In genomic region chr5:3642231-3642630, GRCh38 we compare ENCODE assay signal across 39 cellular contexts. TPM values are rescaled to one million over a fixed set of nuclear protein-coding genes. Genes with fewer than 3 reads are reported as not detected.
"Had no signal": no experiment of that assay in that cellular context is flagged by ENCODE, and none has a peak within 500 bp of the region (broad histone marks: within the 10 kb centered on the region; RNA-seq: fewer than 3 reads in every experiment).

No MANE protein-coding gene starts in this region.

- H3K27ac ChIP-seq: ascending aorta, cardiac muscle cell, VCaP had no signal

- FAIRE-seq: bronchial epithelial cell, TTC549 had no signal

- H3K4me1 ChIP-seq: ascending aorta had no signal

- H3K9me3 Mint-ChIP-seq: activated CD4-positive, alpha-beta T cell treated with anti-CD3 and anti-CD28 coated beads, Interleukin-2, amount 10 ng/mL, durations not matched to agents 24 days and 14 days; activated CD8-positive, alpha-beta T cell treated with anti-CD3 and anti-CD28 coated beads for 36 hours; activated naive CD4-positive, alpha-beta T cell treated with anti-CD3 and anti-CD28 coated beads, Interleukin-2, amount 50 U/mL, for 24 hours; activated naive CD8-positive, alpha-beta T cell treated with anti-CD3 and anti-CD28 coated beads, Interleukin-2, amount 10 ng/mL, durations not matched to agents 7 days and 5 days; activated T-helper 1 cell treated with anti-CD3 and anti-CD28 coated beads, Interleukin-12 subunit alpha, Interleukin-12 subunit beta, Interleukin-2, Interleukin-4 antibody, amounts not matched to agents 30 ng/mL and 10 ng/mL and 1 ng/mL, durations not matched to agents 14 hours and 24 hours and 36 hours; activated T-helper 2 cell treated with anti-CD3 and anti-CD28 coated beads, Interferon-gamma antibody, Interleukin-2, Interleukin-4, amounts not matched to agents 10 μg/mL and 5 μg/mL and 100 μg/mL, durations not matched to agents 14 hours and 24 hours and 36 hours; brain; T-helper 2 cell treated with Interferon-gamma antibody and Interleukin-4, amounts not matched to agents 5 μg/mL and 100 μg/mL, for 36 hours had no signal

- H3K4me1 Mint-ChIP-seq: activated B cell treated with CpG ODN at 0.5 μM for 24 hours; activated CD4-positive, alpha-beta T cell treated with anti-CD3 and anti-CD28 coated beads, Interleukin-2, amount 10 ng/mL, durations not matched to agents 24 days and 14 days; activated naive CD4-positive, alpha-beta T cell treated with anti-CD3 and anti-CD28 coated beads, Interleukin-2, amount 10 ng/mL, durations not matched to agents 7 days and 5 days; activated naive CD4-positive, alpha-beta T cell treated with anti-CD3 and anti-CD28 coated beads, Interleukin-2, amount 50 U/mL, for 24 hours; activated naive CD8-positive, alpha-beta T cell treated with anti-CD3 and anti-CD28 coated beads, Interleukin-2, amount 10 ng/mL, durations not matched to agents 7 days and 5 days; activated naive CD8-positive, alpha-beta T cell treated with anti-CD3 and anti-CD28 coated beads, Interleukin-2, amount 50 U/mL, for 24 hours; brain had no signal

- H3K36me3 Mint-ChIP-seq: activated CD4-positive, alpha-beta memory T cell treated with anti-CD3 and anti-CD28 coated beads for 36 hours; activated naive CD4-positive, alpha-beta T cell treated with anti-CD3 and anti-CD28 coated beads, Interleukin-2, amount 10 ng/mL, durations not matched to agents 7 days and 5 days; activated naive CD4-positive, alpha-beta T cell treated with anti-CD3 and anti-CD28 coated beads, Interleukin-2, amount 50 U/mL, for 24 hours; activated naive CD8-positive, alpha-beta T cell; activated naive CD8-positive, alpha-beta T cell treated with anti-CD3 and anti-CD28 coated beads, Interleukin-2, amount 10 ng/mL, durations not matched to agents 7 days and 5 days; brain had no signal

- H3K4me3 ChIP-seq: ascending aorta, cardiac muscle cell had no signal

- H3K27ac Mint-ChIP-seq: activated B cell treated with CpG ODN at 0.5 μM for 24 hours; activated CD4-positive, alpha-beta memory T cell treated with anti-CD3 and anti-CD28 coated beads for 36 hours; activated CD4-positive, alpha-beta T cell treated with anti-CD3 and anti-CD28 coated beads, Interleukin-2, amount 10 ng/mL, durations not matched to agents 24 days and 14 days; activated CD8-positive, alpha-beta T cell treated with anti-CD3 and anti-CD28 coated beads for 36 hours; activated naive CD4-positive, alpha-beta T cell treated with anti-CD3 and anti-CD28 coated beads, Interleukin-2, amount 10 ng/mL, durations not matched to agents 7 days and 5 days; activated naive CD4-positive, alpha-beta T cell treated with anti-CD3 and anti-CD28 coated beads, Interleukin-2, amount 50 U/mL, for 24 hours; activated naive CD8-positive, alpha-beta T cell; activated naive CD8-positive, alpha-beta T cell treated with anti-CD3 and anti-CD28 coated beads, Interleukin-2, amount 10 ng/mL, durations not matched to agents 7 days and 5 days; activated naive CD8-positive, alpha-beta T cell treated with anti-CD3 and anti-CD28 coated beads, Interleukin-2, amount 50 U/mL, for 24 hours; activated T-cell treated with anti-CD3 and anti-CD28 coated beads, Interleukin-2, amount 50 U/mL, for 72 hours; activated T-helper 1 cell treated with anti-CD3 and anti-CD28 coated beads, Interleukin-12 subunit alpha, Interleukin-12 subunit beta, Interleukin-2, Interleukin-4 antibody, amounts not matched to agents 30 ng/mL and 10 ng/mL and 1 ng/mL, durations not matched to agents 14 hours and 24 hours and 36 hours; activated T-helper 2 cell treated with anti-CD3 and anti-CD28 coated beads, Interferon-gamma antibody, Interleukin-2, Interleukin-4, amounts not matched to agents 10 μg/mL and 5 μg/mL and 100 μg/mL, durations not matched to agents 14 hours and 24 hours and 36 hours; brain; T-helper 1 cell treated with Interleukin-12 subunit alpha and Interleukin-12 subunit beta and Interleukin-4 antibody, amounts not matched to agents 30 μg/mL and 1 μg/mL, for 36 hours; T-helper 2 cell treated with Interferon-gamma antibody and Interleukin-4, amounts not matched to agents 5 μg/mL and 100 μg/mL, for 36 hours had no signal

- ATAC-seq: activated CD8-positive, alpha-beta T cell treated with anti-CD3 and anti-CD28 coated beads for 36 hours; activated naive CD8-positive, alpha-beta T cell treated with anti-CD3 and anti-CD28 coated beads, Interleukin-2, amount 50 U/mL, for 24 hours; activated T-cell treated with anti-CD3 and anti-CD28 coated beads, Interleukin-2, amount 50 U/mL, for 4 hours; activated T-cell treated with anti-CD3 and anti-CD28 coated beads, Interleukin-2, amount 50 U/mL, for 72 hours had no signal

- H3K9me3 ChIP-seq: ascending aorta had no signal

- H3K4me3 Mint-ChIP-seq: activated B cell treated with CpG ODN at 0.5 μM for 24 hours; activated CD4-positive, alpha-beta memory T cell treated with anti-CD3 and anti-CD28 coated beads for 36 hours; activated CD4-positive, alpha-beta T cell treated with anti-CD3 and anti-CD28 coated beads, Interleukin-2, amount 10 ng/mL, durations not matched to agents 24 days and 14 days; activated CD8-positive, alpha-beta T cell treated with anti-CD3 and anti-CD28 coated beads for 36 hours; activated naive CD4-positive, alpha-beta T cell treated with anti-CD3 and anti-CD28 coated beads, Interleukin-2, amount 10 ng/mL, durations not matched to agents 7 days and 5 days; activated naive CD4-positive, alpha-beta T cell treated with anti-CD3 and anti-CD28 coated beads, Interleukin-2, amount 50 U/mL, for 24 hours; activated naive CD8-positive, alpha-beta T cell; activated naive CD8-positive, alpha-beta T cell treated with anti-CD3 and anti-CD28 coated beads, Interleukin-2, amount 10 ng/mL, durations not matched to agents 7 days and 5 days; activated naive CD8-positive, alpha-beta T cell treated with anti-CD3 and anti-CD28 coated beads, Interleukin-2, amount 50 U/mL, for 24 hours; activated T-cell treated with anti-CD3 and anti-CD28 coated beads, Interleukin-2, amount 50 U/mL, for 4 hours; activated T-cell treated with anti-CD3 and anti-CD28 coated beads, Interleukin-2, amount 50 U/mL, for 72 hours; activated T-helper 1 cell treated with anti-CD3 and anti-CD28 coated beads, Interleukin-12 subunit alpha, Interleukin-12 subunit beta, Interleukin-2, Interleukin-4 antibody, amounts not matched to agents 30 ng/mL and 10 ng/mL and 1 ng/mL, durations not matched to agents 14 hours and 24 hours and 36 hours; brain; T-helper 1 cell treated with Interleukin-12 subunit alpha and Interleukin-12 subunit beta and Interleukin-4 antibody, amounts not matched to agents 30 μg/mL and 1 μg/mL, for 36 hours; T-helper 2 cell treated with Interferon-gamma antibody and Interleukin-4, amounts not matched to agents 5 μg/mL and 100 μg/mL, for 36 hours had no signal

- DNase-seq: activated B cell treated with CpG ODN at 0.5 μM for 24 hours; activated CD4-positive, alpha-beta memory T cell treated with anti-CD3 and anti-CD28 coated beads for 36 hours; activated CD4-positive, alpha-beta T cell treated with anti-CD3 and anti-CD28 coated beads for 4 hours; activated CD4-positive, alpha-beta T cell treated with anti-CD3 and anti-CD28 coated beads, Interleukin-2, amount 10 ng/mL, durations not matched to agents 24 days and 14 days; activated CD4-positive, alpha-beta T cell treated with anti-CD3 and anti-CD28 coated beads, Interleukin-2, amount 50 U/mL, for 1 hour; activated CD4-positive, alpha-beta T cell treated with anti-CD3 and anti-CD28 coated beads, Interleukin-2, amount 50 U/mL, for 4 hours; activated CD4-positive, CD25-positive, alpha-beta regulatory T cell treated with anti-CD3 and anti-CD28 coated beads, Interleukin-2, amount 50 U/mL, for 72 hours; activated CD8-positive, alpha-beta memory T cell treated with anti-CD3 and anti-CD28 coated beads, Interleukin-2, amount 50 U/mL, for 4 hours; activated CD8-positive, alpha-beta T cell treated with anti-CD3 and anti-CD28 coated beads for 36 hours; activated effector memory CD4-positive, alpha-beta T cell treated with Interleukin-2 at 50 U/mL for 16 hours; activated gamma-delta T cell; activated naive CD4-positive, alpha-beta T cell treated with anti-CD3 and anti-CD28 coated beads, Interleukin-2, amount 10 ng/mL, durations not matched to agents 7 days and 5 days; activated naive CD4-positive, alpha-beta T cell treated with Interleukin-2 at 50 U/mL for 16 hours; activated naive CD8-positive, alpha-beta T cell treated with anti-CD3 and anti-CD28 coated beads, Interleukin-2, amount 10 ng/mL, durations not matched to agents 7 days and 5 days; activated naive CD8-positive, alpha-beta T cell treated with anti-CD3 and anti-CD28 coated beads, Interleukin-2, amount 50 U/mL, for 24 hours; activated T-cell treated with anti-CD3 and anti-CD28 coated beads for 4 hours; activated T-cell treated with anti-CD3 and anti-CD28 coated beads, Interleukin-2, amount 50 U/mL, for 1 hour; activated T-cell treated with anti-CD3 and anti-CD28 coated beads, Interleukin-2, amount 50 U/mL, for 4 hours; activated T-cell treated with anti-CD3 and anti-CD28 coated beads, Interleukin-2, amount 50 U/mL, for 72 hours; amygdala; anterior cingulate cortex; central memory CD4-positive, alpha-beta T cell; SW 1271; T-helper 1 cell; T-helper 2 cell; T-helper 9 cell had no signal

- H3K36me3 ChIP-seq: ascending aorta, cardiac muscle cell had no signal

- H3K27me3 ChIP-seq: ascending aorta, cardiac muscle cell had no signal

- H3K27me3 Mint-ChIP-seq: activated B cell treated with CpG ODN at 0.5 μM for 24 hours; activated CD4-positive, alpha-beta memory T cell treated with anti-CD3 and anti-CD28 coated beads for 36 hours; activated CD4-positive, alpha-beta T cell treated with anti-CD3 and anti-CD28 coated beads, Interleukin-2, amount 10 ng/mL, durations not matched to agents 24 days and 14 days; activated CD8-positive, alpha-beta T cell treated with anti-CD3 and anti-CD28 coated beads for 36 hours; activated naive CD4-positive, alpha-beta T cell treated with anti-CD3 and anti-CD28 coated beads, Interleukin-2, amount 10 ng/mL, durations not matched to agents 7 days and 5 days; activated naive CD8-positive, alpha-beta T cell; activated naive CD8-positive, alpha-beta T cell treated with anti-CD3 and anti-CD28 coated beads, Interleukin-2, amount 10 ng/mL, durations not matched to agents 7 days and 5 days; activated naive CD8-positive, alpha-beta T cell treated with anti-CD3 and anti-CD28 coated beads, Interleukin-2, amount 50 U/mL, for 24 hours had no signal

RNA-seq across cellular contexts. Expression of gene IRX1, which starts 46.6 kb away (rescaled TPM):
- total RNA-seq: activated B cell treated with CpG ODN at 0.5 μM for 24 hours; activated CD4-positive, alpha-beta memory T cell treated with anti-CD3 and anti-CD28 coated beads for 36 hours; activated CD4-positive, alpha-beta T cell treated with anti-CD3 and anti-CD28 coated beads, Interleukin-2, amount 10 ng/mL, durations not matched to agents 24 days and 14 days; activated CD8-positive, alpha-beta memory T cell treated with anti-CD3 and anti-CD28 coated beads for 36 hours; activated CD8-positive, alpha-beta T cell treated with anti-CD3 and anti-CD28 coated beads for 36 hours; activated naive CD8-positive, alpha-beta T cell treated with anti-CD3 and anti-CD28 coated beads, Interleukin-2, amount 10 ng/mL, durations not matched to agents 7 days and 5 days; activated T-cell treated with anti-CD3 and anti-CD28 coated beads, Interleukin-2, amount 50 U/mL, for 4 hours; activated T-cell treated with anti-CD3 and anti-CD28 coated beads, Interleukin-2, amount 50 U/mL, for 72 hours; activated T-helper 1 cell treated with anti-CD3 and anti-CD28 coated beads, Interleukin-12 subunit alpha, Interleukin-12 subunit beta, Interleukin-2, Interleukin-4 antibody, amounts not matched to agents 30 ng/mL and 10 ng/mL and 1 ng/mL, durations not matched to agents 14 hours and 24 hours and 36 hours; activated T-helper 2 cell treated with anti-CD3 and anti-CD28 coated beads, Interferon-gamma antibody, Interleukin-2, Interleukin-4, amounts not matched to agents 10 μg/mL and 5 μg/mL and 100 μg/mL, durations not matched to agents 14 hours and 24 hours and 36 hours had no signal
